In genomic region chr2:42047488-42048317, GRCh38 we compare ENCODE assay signal across 7 cellular contexts. TPM values are rescaled to one million over a fixed set of nuclear protein-coding genes. Genes with fewer than 3 reads are reported as not detected.
A peak's percentile ranks its signal among the peaks of the same experiment; 100 is the strongest.
DNase-seq lines count a peak whose midpoint lies in the region; ATAC-seq and TF ChIP-seq lines count a peak whose summit lies in the region.

Gene PKDCC, plus strand, starts transcription at chr2:42048021. Its CDS starts 179 bp downstream, at chr2:42048200.

- H3F3A ChIP-seq in GM23338 (replicated peaks; ENCODE audit: low read depth): no peaks in the 10 kb centered on the region

- H3K36me3 ChIP-seq in GM06990 (ENCODE audit: control insufficient read depth, insufficient read depth, low read length) (no peaks in the 10 kb centered on the region), GM23338 (ENCODE audit: insufficient read depth) (no peaks in the 10 kb centered on the region)

- DNase-seq in GM06990 (ENCODE audit: extremely low read depth, insufficient read length) (peak; percentile 64), GM23338 (ENCODE audit: low spot score) (peak; percentile 86), NCI-H2171 (lab: John Stamatoyannopoulos, UW) (peak; percentile 9), germinal center (ENCODE audit: low spot score) (peak; percentile 42)

- no peaks in the 10 kb centered on the region for H4K20me1 ChIP-seq in GM23338 (replicated peaks; ENCODE audit: insufficient read depth)

- H3K4me1 ChIP-seq in GM23338 (ENCODE audit: insufficient read depth): peaks cover 58% of the 10 kb centered on the region

- H3K4me1 Mint-ChIP-seq in GM23338 (peaks cover 66% of the 10 kb centered on the region), nephron (peaks cover 60% of the 10 kb centered on the region)
- H3K4me1 Mint-ChIP-seq in activated naive CD4-positive, alpha-beta T cell treated with anti-CD3 and anti-CD28 coated beads, Interleukin-2, amount 50 U/mL, for 24 hours: peaks cover 4% of the 10 kb centered on the region

- 0 out of 2 replicates have a peak within 1 kb of the TSS, but pooled peaks have one; percentile 50 for H3K27ac ChIP-seq in GM23338 (ENCODE audit: low read depth)

- H3K36me3 Mint-ChIP-seq in GM23338 (ENCODE audit: low read depth) (peaks cover 3% of the 10 kb centered on the region; the same call in 1 of the 3 replicates), nephron (ENCODE audit: low read depth) (peaks cover 19% of the 10 kb centered on the region)
- H3K36me3 Mint-ChIP-seq in activated naive CD4-positive, alpha-beta T cell treated with anti-CD3 and anti-CD28 coated beads, Interleukin-2, amount 50 U/mL, for 24 hours: no peaks in the 10 kb centered on the region

- H3K27ac Mint-ChIP-seq in GM23338: peak within 1 kb of the TSS; percentile 86
- no peak within 1 kb of the TSS for H3K27ac Mint-ChIP-seq in activated naive CD4-positive, alpha-beta T cell treated with anti-CD3 and anti-CD28 coated beads, Interleukin-2, amount 50 U/mL, for 24 hours
- H3K27ac Mint-ChIP-seq in nephron: peak within 1 kb of the TSS; percentile 99 to 100 (median 99)

- H3K9me3 Mint-ChIP-seq in GM23338 (no peaks in the 10 kb centered on the region), nephron (no peaks in the 10 kb centered on the region)
- no peaks in the 10 kb centered on the region for H3K9me3 Mint-ChIP-seq in activated naive CD4-positive, alpha-beta T cell treated with anti-CD3 and anti-CD28 coated beads, Interleukin-2, amount 50 U/mL, for 24 hours

- peaks cover 28% of the 10 kb centered on the region for H3K79me2 ChIP-seq in GM23338 (replicated peaks; ENCODE audit: insufficient read depth)

- peak; percentile 52 for ATAC-seq in GM23338
- no peak for ATAC-seq in GM21367 (IDR thresholded peaks at IDR 0.05; ENCODE audit: unreplicated experiment)

- H3K4me3 Mint-ChIP-seq in GM23338 (peak within 1 kb of the TSS; percentile 86), nephron (peak within 1 kb of the TSS; percentile 94 to 99 (median 97))
- peak within 1 kb of the TSS; percentile 77 for H3K4me3 Mint-ChIP-seq in activated naive CD4-positive, alpha-beta T cell treated with anti-CD3 and anti-CD28 coated beads, Interleukin-2, amount 50 U/mL, for 24 hours

- H3K27me3 Mint-ChIP-seq in GM23338 (ENCODE audit: insufficient read depth, low read depth, poor library complexity) (peaks cover 30% of the 10 kb centered on the region), nephron (ENCODE audit: low read depth) (no peaks in the 10 kb centered on the region)
- H3K27me3 Mint-ChIP-seq in activated naive CD4-positive, alpha-beta T cell treated with anti-CD3 and anti-CD28 coated beads, Interleukin-2, amount 50 U/mL, for 24 hours: peaks cover 37% of the 10 kb centered on the region

- H2AFZ ChIP-seq in GM23338: peak within 1 kb of the TSS; percentile 66; the same call in 1 of the 2 replicates

- TF ChIP-seq CTCF in GM06990 (IDR thresholded peaks at IDR 0.05; ENCODE audit: insufficient read depth, low read length, poor library complexity, severe bottlenecking): no peak
- no peak for TF ChIP-seq CTCF in GM23338 (conservative IDR thresholded peaks at IDR 0.05; ENCODE audit: low read depth in 2 of 2)
- no peak for TF ChIP-seq CTCF in nephron (IDR thresholded peaks at IDR 0.05; ENCODE audit: unreplicated experiment in 3 of 3)

- H3K4me2 ChIP-seq in GM23338: peak within 1 kb of the TSS; percentile 95

- H3K27me3 ChIP-seq in GM06990 (replicated peaks; ENCODE audit: control insufficient read depth, insufficient read depth, low read length) (no peaks in the 10 kb centered on the region; the same call in none of the 2 replicates), GM23338 (ENCODE audit: insufficient read depth) (peaks cover 16% of the 10 kb centered on the region)

- no peaks in the 10 kb centered on the region for H3K9me2 ChIP-seq in GM23338 (ENCODE audit: insufficient read depth)

- H3K4me3 ChIP-seq in GM06990 (replicated peaks; ENCODE audit: low read depth, low read length) (peak within 1 kb of the TSS; percentile 49), GM23338 (peak within 1 kb of the TSS; percentile 74)

TF ChIP-seq in GM23338, 12 proteins besides CTCF, POLR2A, EP300 and RAD21:
- TF ChIP-seq POLR2AphosphoS5 (IDR thresholded peaks at IDR 0.05; ENCODE audit: low read depth) (peak; percentile 32; the same call in 1 of the 2 replicates), ZNF331 (CRISPR knock-in tag; IDR thresholded peaks at IDR 0.05; ENCODE audit: low read depth) (no peak)
TF ChIP-seq in GM23338: peak in this region for 1.

RNA-seq across cellular contexts. Expression of gene PKDCC, which starts in this region (rescaled TPM):
- 32.8 and 44.8 TPM in 2 replicates for total RNA-seq in GM23338 (2014; rRNA removed; shearing (Covaris generic))
- polyA plus RNA-seq in GM23338 (2016; fragmentation: Nextera tagmentation; extraction: Ambion mirVana): 7.0 and 9.3 TPM in 2 replicates

Comparison
In these comparisons a context has a peak if more than half of its experiments do, and no peak if none do; other contexts are left out.
1. DNase-seq: peak in every context shown above with its lines; median percentile 86 in GM23338; 64 in GM06990; 42 in germinal center; 9 in NCI-H2171.